Comparison of ENCODE assay signal across 20 cellular contexts in genomic region chr6:19477563-19477962, GRCh38.
"Had no signal": no experiment of that assay in that cellular context is flagged by ENCODE, and none has a peak within 500 bp of the region (broad histone marks: within the 10 kb centered on the region; RNA-seq: fewer than 3 reads in every experiment).

No MANE protein-coding gene starts in this region.

- DNase-seq: effector memory CD8-positive, alpha-beta T cell; glutamatergic neuron; islet precursor cell; left ventricle myocardium inferior; lower lobe of right lung; mesenchymal stem cell; naive thymus-derived CD8-positive, alpha-beta T cell; stimulated activated CD4-positive, alpha-beta T cell treated with anti-CD3 and anti-CD28 coated beads, Interleukin-12 subunit alpha, Interleukin-12 subunit beta, amount 100 ng/mL, for 4 hours; stimulated activated naive CD4-positive, alpha-beta T cell; stomach; substantia nigra; transverse colon had no signal

- H3K4me1 ChIP-seq: left ventricle myocardium inferior, lower lobe of right lung, psoas muscle, stomach had no signal

- ATAC-seq: effector memory CD8-positive, alpha-beta T cell; gastroesophageal sphincter; naive thymus-derived CD8-positive, alpha-beta T cell had no signal

- H3K4me3 Mint-ChIP-seq: central memory CD8-positive, alpha-beta T cell; dendritic cell treated with granulocyte-macrophage colony-stimulating factor and Interleukin-4, amounts not matched to agents 40 ng/mL and 50 ng/mL, for 4 days; effector memory CD8-positive, alpha-beta T cell; naive thymus-derived CD8-positive, alpha-beta T cell had no signal

- H3K27ac Mint-ChIP-seq: dendritic cell treated with granulocyte-macrophage colony-stimulating factor and Interleukin-4, amounts not matched to agents 40 ng/mL and 50 ng/mL, for 4 days; effector memory CD8-positive, alpha-beta T cell; naive thymus-derived CD8-positive, alpha-beta T cell had no signal

- H3K27ac ChIP-seq: gastroesophageal sphincter, left ventricle myocardium inferior, lower lobe of right lung, neutrophil, psoas muscle, stomach, thoracic aorta, transverse colon had no signal

- H3K9me3 ChIP-seq: gastroesophageal sphincter, left ventricle myocardium inferior, lower lobe of right lung, neutrophil, psoas muscle, stomach, thoracic aorta, transverse colon had no signal

- H3K36me3 ChIP-seq: gastroesophageal sphincter, left ventricle myocardium inferior, lower lobe of right lung, neutrophil, stomach, thoracic aorta, transverse colon had no signal

- H3K4me3 ChIP-seq: gastroesophageal sphincter, left ventricle myocardium inferior, lower lobe of right lung, psoas muscle, skin epidermis, stomach, thoracic aorta, transverse colon had no signal

- FAIRE-seq: urothelium cell line had no signal

- H3K4me1 Mint-ChIP-seq: central memory CD8-positive, alpha-beta T cell; naive thymus-derived CD8-positive, alpha-beta T cell had no signal

- H3K36me3 Mint-ChIP-seq: naive thymus-derived CD8-positive, alpha-beta T cell had no signal

- H3K27me3 ChIP-seq: gastroesophageal sphincter, neutrophil, stomach, transverse colon had no signal

- H3K27me3 Mint-ChIP-seq: central memory CD8-positive, alpha-beta T cell; dendritic cell treated with granulocyte-macrophage colony-stimulating factor and Interleukin-4, amounts not matched to agents 40 ng/mL and 50 ng/mL, for 4 days; effector memory CD8-positive, alpha-beta T cell; naive thymus-derived CD8-positive, alpha-beta T cell had no signal
